30 cellular contexts compared by ENCODE assay signal in the genomic region with DNA sequence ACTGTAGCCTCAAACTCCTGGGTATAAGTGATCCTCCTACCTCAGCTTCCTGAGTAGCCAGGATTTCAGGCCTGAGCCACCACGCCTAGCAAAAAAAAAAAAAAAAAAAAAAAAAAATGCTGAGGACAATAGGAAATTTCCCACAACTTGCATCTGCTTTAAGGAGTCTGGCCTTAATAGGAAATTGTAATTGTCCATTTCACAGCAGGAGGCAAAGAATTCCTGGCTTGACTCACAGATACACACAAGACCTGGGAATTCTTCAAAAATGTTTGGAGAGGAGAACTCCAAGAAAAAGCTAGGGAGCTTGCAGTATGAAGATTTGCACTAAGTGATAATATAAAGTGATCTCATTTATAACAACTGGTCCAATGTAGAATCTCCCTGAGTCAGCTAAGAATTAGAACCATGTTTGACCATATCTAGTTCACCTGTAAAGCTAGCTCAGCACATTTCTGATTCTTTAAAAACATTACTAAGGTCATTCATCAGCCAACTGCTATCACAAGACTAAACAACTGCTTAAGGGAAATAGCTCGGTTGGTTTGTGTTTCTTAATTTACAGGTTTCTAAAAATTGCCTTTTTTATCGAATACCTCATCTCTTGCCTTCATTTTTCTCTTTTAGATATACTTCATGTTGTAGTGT.
DNase-seq lines count a peak whose midpoint lies in the region; ATAC-seq, FAIRE-seq and TF ChIP-seq lines count a peak whose summit lies in the region.
"Had no signal": no experiment of that assay in that cellular context is flagged by ENCODE, and none has a peak within 500 bp of the region (broad histone marks: within the 10 kb centered on the region; RNA-seq: fewer than 3 reads in every experiment).

No MANE protein-coding gene starts in this region.

- H3K9me3 ChIP-seq in K562 (replicated peaks; ENCODE audit: control insufficient read depth, insufficient read depth, low read depth, low read length) = no peaks in the 10 kb centered on the region
- H3K9me3 ChIP-seq: Caco-2, HAP-1, lower lobe of right lung, MG63 had no signal

- H4K20me1 ChIP-seq in K562 (replicated peaks; ENCODE audit: control insufficient read depth, insufficient read depth, low read length) = no peaks in the 10 kb centered on the region

- no peak overlapping the region for H3K4me2 ChIP-seq in K562 (ENCODE audit: insufficient read depth, low read length)

- TF ChIP-seq EP300 in K562 (IDR thresholded peaks at IDR 0.05; ENCODE audit: low read length) = no peak

- WGBS in K562 (ENCODE audit: insufficient coverage, low coverage, missing lambda C conversion rate) = 16% methylated on average over 3 of the region's 3 CpGs

- no peak for TF ChIP-seq CTCF in K562 (IDR thresholded peaks at IDR 0.05 in 2 of 3, conservative IDR thresholded peaks at IDR 0.05 in 1 of 3; ENCODE audit: insufficient read depth in 2 of 3, low read depth in 1 of 3, low read length in 3 of 3)

- DNase-seq in AG20443 (ENCODE audit: low spot score) = peak; percentile 18
- peak; percentile 34 for DNase-seq in M059J (ENCODE audit: low read depth)
- DNase-seq in K562 (ENCODE audit: extremely low read depth in 1 of 4, low spot score in 3 of 4) = no peak
- peak; percentile 76 for DNase-seq in kidney tubule cell (ENCODE audit: low spot score)
- no peak for DNase-seq in stimulated activated naive CD8-positive, alpha-beta T cell treated with anti-CD3 and anti-CD28 coated beads, Interleukin-15, Interleukin-2, amounts not matched to agents 100 U/mL and 50 U/mL, for 24 hours
- no peak for DNase-seq in NCI-H510A (lab: John Stamatoyannopoulos, UW)
- no peak for DNase-seq in putamen (ENCODE audit: low spot score)
- DNase-seq: activated CD4-positive, alpha-beta T cell treated with anti-CD3 and anti-CD28 coated beads for 36 hours; activated CD8-positive, alpha-beta T cell treated with anti-CD3 and anti-CD28 coated beads, Interleukin-2, amount 10 ng/mL, durations not matched to agents 7 days and 5 days; activated naive CD4-positive, alpha-beta T cell treated with anti-CD3 and anti-CD28 coated beads, Interleukin-2, amount 50 U/mL, for 16 hours; Caco-2; DMS53; effector CD4-positive, alpha-beta T cell; GF-D8; head of caudate nucleus; KBM-7; lower lobe of right lung; MG63; natural killer cell; NCI-H1930; occipital lobe; retina; small intestine; stimulated activated naive B cell treated with anti-CD40 and anti-IgM and Interleukin-4, amounts not matched to agents 10 μg/mL and 1 μg/mL and 100 μg/mL, for 72 hours; T-helper 9 cell had no signal

- no peak overlapping the region for H2AFZ ChIP-seq in K562 (ENCODE audit: low read depth, low read length)

- no peak overlapping the region for H3K9ac ChIP-seq in K562 (ENCODE audit: insufficient read depth in 1 of 2, low read depth in 2 of 2, low read length in 2 of 2)

- intact Hi-C loops in K562 (cut with micrococcal nuclease) = no loop called here

- FAIRE-seq in K562 (lab: Jason Lieb, UNC) = no peak
- FAIRE-seq: bronchial epithelial cell, colon, small intestine had no signal

- no peaks in the 10 kb centered on the region for H3K9me1 ChIP-seq in K562 (ENCODE audit: control insufficient read depth, insufficient read depth, low read length)

- H3K36me3 ChIP-seq in K562 (ENCODE audit: control insufficient read depth, insufficient read depth, low read length) = no peaks in the 10 kb centered on the region
- H3K36me3 ChIP-seq: HAP-1, lower lobe of right lung, MG63 had no signal

- no peak overlapping the region for H3K4me3 ChIP-seq in K562
- H3K4me3 ChIP-seq: HAP-1, lower lobe of right lung, MG63 had no signal

- H3K27ac ChIP-seq in K562 (ENCODE audit: extremely low read depth, low read depth, low read length) = no peak overlapping the region
- H3K27ac ChIP-seq: C4-2B, lower lobe of right lung had no signal

- in situ Hi-C loops in K562 (cut with MboI) = no loop called here

- BruUV-seq in K562 (replicated peaks; lab: Mats Ljungman, UMichigan) = no TSS peak

- no peak for TF ChIP-seq POLR2A in K562 (conservative IDR thresholded peaks at IDR 0.05)

- no peaks in the 10 kb centered on the region for H3K79me2 ChIP-seq in K562 (ENCODE audit: control insufficient read depth, insufficient read depth, low read length)

- CTCF ChIA-PET in K562 (lab: Yijun Ruan, JAX; ENCODE audit: low intra/inter-chr PET ratio) = no interaction called here

- TF ChIP-seq RAD21 in K562 (CRISPR knock-in tag; conservative IDR thresholded peaks at IDR 0.05 in 1 of 2, IDR thresholded peaks at IDR 0.05 in 1 of 2) = no peak

- ATAC-seq in K562 (no peak), GM19023 (IDR thresholded peaks at IDR 0.05; ENCODE audit: unreplicated experiment) (no peak)
- ATAC-seq in stimulated activated naive CD8-positive, alpha-beta T cell treated with anti-CD3 and anti-CD28 coated beads, Interleukin-15, Interleukin-2, amounts not matched to agents 100 U/mL and 50 U/mL, for 24 hours = no peak
- ATAC-seq: activated CD8-positive, alpha-beta T cell treated with anti-CD3 and anti-CD28 coated beads, Interleukin-2, amount 10 ng/mL, durations not matched to agents 7 days and 5 days; lower lobe of right lung; natural killer cell; stimulated activated naive B cell treated with anti-CD40 and anti-IgM and Interleukin-4, amounts not matched to agents 10 μg/mL and 1 μg/mL and 100 μg/mL, for 72 hours had no signal

- peaks cover 0 to 2% of the 10 kb centered on the region in 2 experiments; a peak in 2 of 5 replicates for H3K27me3 ChIP-seq in K562 (ENCODE audit: control insufficient read depth in 2 of 2, insufficient read depth in 2 of 2, low read length in 2 of 2)
- H3K27me3 ChIP-seq: MG63 had no signal

- POLR2A ChIA-PET in K562 (lab: Yijun Ruan, JAX) = interaction anchor here (0.6 to 0.7 kb wide), 2 partner anchors 8 to 11 kb away, joined by 3 to 5 read pairs; no protein-coding TSS in a partner anchor

- H3K4me1 ChIP-seq in K562 (replicated peaks in 1 of 2; ENCODE audit: control insufficient read depth in 2 of 2, insufficient read depth in 2 of 2, low read length in 2 of 2) = no peaks in the 10 kb centered on the region
- H3K4me1 ChIP-seq: Caco-2, HAP-1, lower lobe of right lung had no signal

TF ChIP-seq in K562, 482 proteins besides CTCF, POLR2A, EP300 and RAD21:
- TF ChIP-seq ZNF316 (IDR thresholded peaks at IDR 0.05) = peak; percentile 75
- TF ChIP-seq C11orf30 (IDR thresholded peaks at IDR 0.05; ENCODE audit: low read depth) = peak; percentile 62; the same call in 1 of the 2 replicates
- TF ChIP-seq MEF2A (IDR thresholded peaks at IDR 0.05; ENCODE audit: control insufficient read depth, low read depth, low read length) = no peak
- peak; percentile 40; the same call in 1 of the 2 replicates for TF ChIP-seq MAFK (IDR thresholded peaks at IDR 0.05; ENCODE audit: low read length)
- no peak for TF ChIP-seq ZNF224 (CRISPR knock-in tag; IDR thresholded peaks at IDR 0.05)
- peak; percentile 43 for TF ChIP-seq MAFF (IDR thresholded peaks at IDR 0.05; ENCODE audit: low read length)
- peak; percentile 60 for TF ChIP-seq MAFG (tag; conservative IDR thresholded peaks at IDR 0.05)

Comparison
In these comparisons a context has a peak if more than half of its experiments do, and no peak if none do; other contexts are left out.
1. DNase-seq: peak in AG20443 (single experiment), M059J (single experiment) and kidney tubule cell (single experiment); none in K562 (0 of 4), stimulated activated naive CD8-positive, alpha-beta T cell treated with anti-CD3 and anti-CD28 coated beads, Interleukin-15, Interleukin-2, amounts not matched to agents 100 U/mL and 50 U/mL, for 24 hours (single experiment), NCI-H510A (single experiment) and putamen (single experiment).